Comparison of ENCODE assay signal across 13 cellular contexts in the genomic region with DNA sequence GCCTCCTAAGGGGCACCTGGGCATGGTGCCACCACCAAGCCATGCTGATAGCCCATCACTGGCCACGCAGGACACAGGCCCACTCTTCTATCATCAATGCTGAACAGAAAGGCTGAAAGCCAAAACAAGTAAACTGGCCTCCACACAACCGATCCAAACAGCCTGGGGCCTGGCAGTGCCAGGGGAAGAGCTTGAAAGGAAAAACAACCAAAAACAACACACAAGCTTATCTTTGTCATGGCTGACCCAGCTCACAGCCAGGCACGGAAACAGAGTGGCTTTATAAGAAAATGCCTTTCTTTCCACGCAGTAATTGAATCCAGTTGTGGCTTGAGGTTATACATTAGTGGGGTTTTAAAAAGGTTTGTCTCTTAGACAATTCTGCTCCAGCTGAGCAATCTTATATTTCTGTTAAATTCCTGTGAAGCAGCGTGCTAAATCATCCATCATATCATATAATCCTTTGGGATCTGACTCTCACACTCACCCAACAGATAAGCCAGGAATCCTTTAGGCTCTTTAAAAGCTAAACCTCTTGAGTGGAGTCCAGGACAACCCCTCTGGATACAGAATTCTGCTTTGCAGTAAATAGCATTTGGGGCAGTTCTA.
A peak's percentile ranks its signal among the peaks of the same experiment; 100 is the strongest.
DNase-seq lines count a peak whose midpoint lies in the region; ATAC-seq and TF ChIP-seq lines count a peak whose summit lies in the region.
"Had no signal": no experiment of that assay in that cellular context is flagged by ENCODE, and none has a peak within 500 bp of the region (broad histone marks: within the 10 kb centered on the region; RNA-seq: fewer than 3 reads in every experiment).

No MANE protein-coding gene starts in this region.

- peaks cover 0 to 17% (median 7%) of the 10 kb centered on the region in 12 donors for H3K9me3 ChIP-seq in heart left ventricle
- no peaks in the 10 kb centered on the region for H3K9me3 ChIP-seq in uterus
- H3K9me3 ChIP-seq in vagina = no peaks in the 10 kb centered on the region
- peaks cover 2% of the 10 kb centered on the region for H3K9me3 ChIP-seq in aorta (ENCODE audit: control insufficient read depth, low read length)

- no peaks in the 10 kb centered on the region for H3K27me3 ChIP-seq in heart left ventricle
- H3K27me3 ChIP-seq in uterus = no peaks in the 10 kb centered on the region
- H3K27me3 ChIP-seq in vagina = no peaks in the 10 kb centered on the region
- no peaks in the 10 kb centered on the region for H3K27me3 ChIP-seq in aorta (ENCODE audit: control insufficient read depth in 1 of 2, insufficient read depth in 2 of 2, low read length in 1 of 2)

- TF ChIP-seq POLR2A in heart left ventricle (IDR thresholded peaks at IDR 0.05) (no peak), uterus (IDR thresholded peaks at IDR 0.05) (no peak), vagina (IDR thresholded peaks at IDR 0.05) (no peak)

- DNase-seq in ELF-1 (ENCODE audit: low read depth, low spot score) = peak; percentile 22
- DNase-seq in heart left ventricle = peak in 2 of 5 donors; percentile 29 to 37
- DNase-seq in nucleus accumbens (lab: John Stamatoyannopoulos, UW) = peak in 53 of 56 donors; percentile 36 to 91 (median 77)
- DNase-seq in uterus = no peak
- DNase-seq in vagina (ENCODE audit: extremely low spot score in 2 of 2) = no peak
- no peak for DNase-seq in germinal center (ENCODE audit: low spot score)
- no peak for DNase-seq in aorta
- DNase-seq: activated CD4-positive, alpha-beta memory T cell treated with anti-CD3 and anti-CD28 coated beads, Interleukin-2, amount 10 ng/mL, durations not matched to agents 7 days and 5 days; AML-193; NCI-H1417; psoas muscle; stimulated activated CD8-positive, alpha-beta memory T cell treated with anti-CD3 and anti-CD28 coated beads, Interleukin-4, amount 100 ng/mL, for 48 hours had no signal

- H3K4me3 ChIP-seq in heart left ventricle (peak overlapping the region in 3 of 12 donors; percentile 9 to 27 (median 19)), uterus (no peak overlapping the region), vagina (no peak overlapping the region), aorta (ENCODE audit: low read length in 2 of 2) (no peak overlapping the region)
- H3K4me3 ChIP-seq: psoas muscle had no signal

- H3K36me3 ChIP-seq in heart left ventricle (no peaks in the 10 kb centered on the region), uterus (no peaks in the 10 kb centered on the region), vagina (no peaks in the 10 kb centered on the region), aorta (ENCODE audit: control insufficient read depth in 1 of 2, insufficient read depth in 2 of 2, low read length in 1 of 2) (no peaks in the 10 kb centered on the region)

- no peak for TF ChIP-seq CTCF in heart left ventricle (IDR thresholded peaks at IDR 0.05)
- no peak for TF ChIP-seq CTCF in uterus (IDR thresholded peaks at IDR 0.05)
- no peak for TF ChIP-seq CTCF in vagina (IDR thresholded peaks at IDR 0.05)

- intact Hi-C loops in heart left ventricle (cut with DNase I) (loop anchor here in 1 of 10 donors (5.0 kb wide), 1 partner anchor 335 kb away; no protein-coding TSS in a partner anchor), uterus (cut with DNase I; ENCODE audit: low total_unique reads) (no loop called here), vagina (cut with DNase I) (no loop called here), aorta (cut with DNase I) (no loop called here)

- WGBS in heart left ventricle, 4 donors = 28 to 35% (median 30%) methylated on average over 5 of the region's 5 CpGs
- 24% methylated on average over 5 of the region's 5 CpGs for WGBS in aorta, 2 donors

- H3K27ac ChIP-seq in angular gyrus (ENCODE audit: low read depth, low read length) = peak overlapping the region; percentile 98
- peak overlapping the region; percentile 58 to 94 (median 82) for H3K27ac ChIP-seq in heart left ventricle
- H3K27ac ChIP-seq in uterus = no peak overlapping the region
- no peak overlapping the region for H3K27ac ChIP-seq in vagina
- no peak overlapping the region for H3K27ac ChIP-seq in aorta (ENCODE audit: low read depth in 1 of 2, low read length in 2 of 2)
- H3K27ac ChIP-seq: psoas muscle had no signal

- ATAC-seq in heart left ventricle = peak; percentile 21 to 47 (median 41)
- ATAC-seq in aorta (ENCODE audit: low FRiP score) = no peak
- ATAC-seq: psoas muscle had no signal

- H3K4me1 ChIP-seq in heart left ventricle (peaks cover 0 to 32% (median 15%) of the 10 kb centered on the region in 12 donors), uterus (no peaks in the 10 kb centered on the region), vagina (peaks cover 29% of the 10 kb centered on the region), aorta (ENCODE audit: control insufficient read depth in 1 of 2, insufficient read depth in 2 of 2, low read length in 2 of 2) (no peaks in the 10 kb centered on the region)
- H3K4me1 ChIP-seq: psoas muscle had no signal

Comparison
In these comparisons a context has a peak if more than half of its experiments do, and no peak if none do; other contexts are left out.
1. DNase-seq: peak in ELF-1 (single experiment) and nucleus accumbens (53 of 56); none in uterus (0 of 2), vagina (0 of 2), germinal center (single experiment) and aorta (0 of 2).
2. H3K27ac ChIP-seq: peak in angular gyrus (single experiment) and heart left ventricle (12 of 12); none in uterus (0 of 2), vagina (single experiment) and aorta (0 of 2).